ENCODE assay signal across 8 cellular contexts in genomic region chr6:291148-291696, GRCh38. TPM values are rescaled to one million over a fixed set of nuclear protein-coding genes. Genes with fewer than 3 reads are reported as not detected.
DNase-seq lines count a peak whose midpoint lies in the region; ATAC-seq, FAIRE-seq and TF ChIP-seq lines count a peak whose summit lies in the region.

No MANE protein-coding gene starts in this region.

- H3K9ac ChIP-seq in kidney (ENCODE audit: low read length in 2 of 2) = peak overlapping the region; percentile 83 to 96

- H3K4me3 ChIP-seq in kidney (ENCODE audit: low read length in 2 of 2) = peak overlapping the region; percentile 67 to 88
- H3K4me3 ChIP-seq in thymus (ENCODE audit: low read length) = peak overlapping the region; percentile 81

- H3K9me3 Mint-ChIP-seq in activated T-cell treated with anti-CD3 and anti-CD28 coated beads, Interleukin-2, amount 50 U/mL, for 72 hours = peaks cover 0 to 2% of the 10 kb centered on the region in 2 donors
- H3K9me3 Mint-ChIP-seq in activated naive CD8-positive, alpha-beta T cell treated with anti-CD3 and anti-CD28 coated beads, Interleukin-2, amount 50 U/mL, for 24 hours = no peaks in the 10 kb centered on the region

- peak overlapping the region; percentile 68 to 73 for H3K4me3 Mint-ChIP-seq in activated T-cell treated with anti-CD3 and anti-CD28 coated beads, Interleukin-2, amount 50 U/mL, for 72 hours
- peak overlapping the region; percentile 74 for H3K4me3 Mint-ChIP-seq in activated naive CD8-positive, alpha-beta T cell treated with anti-CD3 and anti-CD28 coated beads, Interleukin-2, amount 50 U/mL, for 24 hours

- FAIRE-seq in kidney (lab: Jason Lieb, UNC) = no peak

- H3K36me3 Mint-ChIP-seq in activated T-cell treated with anti-CD3 and anti-CD28 coated beads, Interleukin-2, amount 50 U/mL, for 72 hours (ENCODE audit: insufficient read depth in 2 of 2) = peaks cover 4 to 7% of the 10 kb centered on the region in 2 donors
- H3K36me3 Mint-ChIP-seq in activated naive CD8-positive, alpha-beta T cell treated with anti-CD3 and anti-CD28 coated beads, Interleukin-2, amount 50 U/mL, for 24 hours (ENCODE audit: low read depth) = peaks cover 2% of the 10 kb centered on the region

- H3K36me3 ChIP-seq in kidney (ENCODE audit: control insufficient read depth in 1 of 2, insufficient read depth in 2 of 2, low read length in 2 of 2) (no peaks in the 10 kb centered on the region), thymus (ENCODE audit: control insufficient read depth, insufficient read depth) (no peaks in the 10 kb centered on the region)

- peaks cover 68% of the 10 kb centered on the region for H3K4me1 Mint-ChIP-seq in activated T-cell treated with anti-CD3 and anti-CD28 coated beads, Interleukin-2, amount 50 U/mL, for 72 hours (ENCODE audit: low read depth)
- H3K4me1 Mint-ChIP-seq in activated naive CD8-positive, alpha-beta T cell treated with anti-CD3 and anti-CD28 coated beads, Interleukin-2, amount 50 U/mL, for 24 hours = peaks cover 62% of the 10 kb centered on the region

- ATAC-seq in activated T-cell treated with anti-CD3 and anti-CD28 coated beads, Interleukin-2, amount 50 U/mL, for 72 hours (replicated peaks in 1 of 2) = no peak
- ATAC-seq in activated naive CD8-positive, alpha-beta T cell treated with anti-CD3 and anti-CD28 coated beads, Interleukin-2, amount 50 U/mL, for 24 hours = no peak
- no peak for ATAC-seq in GM21390 (IDR thresholded peaks at IDR 0.05; ENCODE audit: unreplicated experiment)

- H3K27ac Mint-ChIP-seq in activated T-cell treated with anti-CD3 and anti-CD28 coated beads, Interleukin-2, amount 50 U/mL, for 72 hours = peak overlapping the region; percentile 48
- H3K27ac Mint-ChIP-seq in activated naive CD8-positive, alpha-beta T cell treated with anti-CD3 and anti-CD28 coated beads, Interleukin-2, amount 50 U/mL, for 24 hours = peak overlapping the region; percentile 85

- H3K27ac ChIP-seq in kidney (ENCODE audit: low read depth in 2 of 2, low read length in 2 of 2) (peak overlapping the region; percentile 96 to 98), thymus (ENCODE audit: low read depth) (peak overlapping the region; percentile 98)

- DNase-seq in activated T-cell treated with anti-CD3 and anti-CD28 coated beads, Interleukin-2, amount 50 U/mL, for 72 hours = no peak
- DNase-seq in activated T-cell treated with anti-CD3 and anti-CD28 coated beads for 4 hours (no peak), kidney (no peak), NCI-H774 (lab: John Stamatoyannopoulos, UW) (no peak), mesenteric fat pad (ENCODE audit: low spot score) (no peak)
- DNase-seq in activated naive CD8-positive, alpha-beta T cell treated with anti-CD3 and anti-CD28 coated beads, Interleukin-2, amount 50 U/mL, for 24 hours = no peak

- no peaks in the 10 kb centered on the region for H3K9me3 ChIP-seq in kidney (ENCODE audit: control insufficient read depth in 1 of 2, low read length in 2 of 2)
- no peaks in the 10 kb centered on the region for H3K9me3 ChIP-seq in thymus (ENCODE audit: control insufficient read depth)

- 69% methylated on average over 8 of the region's 8 CpGs for WGBS in thymus

- no peaks in the 10 kb centered on the region for H3K27me3 ChIP-seq in thymus (ENCODE audit: control insufficient read depth, insufficient read depth)

- intact Hi-C loops in kidney (cut with DNase I) = no loop called here

- H3K27me3 Mint-ChIP-seq in activated T-cell treated with anti-CD3 and anti-CD28 coated beads, Interleukin-2, amount 50 U/mL, for 72 hours (ENCODE audit: low read depth) = no peaks in the 10 kb centered on the region
- no peaks in the 10 kb centered on the region for H3K27me3 Mint-ChIP-seq in activated naive CD8-positive, alpha-beta T cell treated with anti-CD3 and anti-CD28 coated beads, Interleukin-2, amount 50 U/mL, for 24 hours

- no peak for TF ChIP-seq CTCF in kidney (IDR thresholded peaks at IDR 0.05; ENCODE audit: borderline replicate concordance, extremely low read depth, insufficient read depth)

- H3K4me1 ChIP-seq in kidney (ENCODE audit: control insufficient read depth in 1 of 2, insufficient read depth in 1 of 2, low read depth in 1 of 2, low read length in 2 of 2) (peaks cover 0 to 7% of the 10 kb centered on the region in 2 donors), thymus (ENCODE audit: control insufficient read depth, insufficient read depth, low read length) (peaks cover 4% of the 10 kb centered on the region)

RNA-seq across cellular contexts. Expression of gene DUSP22, which starts 1.1 kb away (rescaled TPM):
- 10 to 100 TPM; 43.6 to 48.6 TPM for total RNA-seq in activated T-cell treated with anti-CD3 and anti-CD28 coated beads, Interleukin-2, amount 50 U/mL, for 72 hours
- total RNA-seq in kidney (60.7 TPM), mesenteric fat pad (75.0 TPM)
- polyA plus RNA-seq in kidney (ENCODE audit: insufficient read depth, low read depth, low replicate concordance) (24.0 TPM), thymus (54.2 TPM)
